Comparison of ENCODE assay signal across 25 cellular contexts in genomic region chr2:206494061-206494460, GRCh38. TPM values are rescaled to one million over a fixed set of nuclear protein-coding genes. Genes with fewer than 3 reads are reported as not detected.
"Had no signal": no experiment of that assay in that cellular context is flagged by ENCODE, and none has a peak within 500 bp of the region (broad histone marks: within the 10 kb centered on the region; RNA-seq: fewer than 3 reads in every experiment).

No MANE protein-coding gene starts in this region.

- H3K36me3 Mint-ChIP-seq: T-cell had no signal

- ATAC-seq: Panc1, PC-3, T-cell had no signal

- DNase-seq: Karpas-422; KBM-7; MG63; NCI-H1092 treated with DMSO at 0.1 percent for 48 hours; NCI-H1417; NCI-H1436 treated with DMSO at 0.1 percent for 48 hours; NCI-H1694; NCI-H187 treated with DMSO at 0.1 percent for 48 hours; NCI-H2029 treated with DMSO at 0.1 percent for 48 hours; NCI-H2171 treated with DMSO at 0.1 percent for 48 hours; NCI-H345; NCI-H446 treated with DMSO at 0.1 percent for 48 hours; NCI-H510A treated with DMSO at 0.1 percent for 48 hours; NCI-H526; NCI-H774; NK-92 treated with Interleukin-12 subunit alpha and Interleukin-12 subunit beta, amount 100 ng/mL, for 24 hours; PC-3; SHP77; SK-N-SH; SW 1271; T-cell had no signal

- H3K27me3 ChIP-seq: MG63 had no signal

- H3K9me3 ChIP-seq: MG63, SK-N-SH had no signal

- H3K4me3 Mint-ChIP-seq: T-cell; T-helper 1 cell treated with Interleukin-12 subunit alpha and Interleukin-12 subunit beta and Interleukin-4 antibody, amounts not matched to agents 30 μg/mL and 1 μg/mL, for 36 hours had no signal

- H3K9ac ChIP-seq: SK-N-SH had no signal

- H3K4me2 ChIP-seq: SK-N-SH had no signal

- H3K27ac Mint-ChIP-seq: T-cell; T-helper 1 cell treated with Interleukin-12 subunit alpha and Interleukin-12 subunit beta and Interleukin-4 antibody, amounts not matched to agents 30 μg/mL and 1 μg/mL, for 36 hours had no signal

- H3K27ac ChIP-seq: RWPE1 had no signal

- H3K4me1 Mint-ChIP-seq: T-cell had no signal

- H3K36me3 ChIP-seq: MG63 had no signal

- H3K4me3 ChIP-seq: MG63 had no signal

RNA-seq across cellular contexts. Expression of gene ADAM23, which starts 50.7 kb away (rescaled TPM):
- total RNA-seq: HT-29 had no signal
